In genomic region chr9:95229230-95229933, GRCh38 we compare ENCODE assay signal across 21 cellular contexts.
"Had no signal": no experiment of that assay in that cellular context is flagged by ENCODE, and none has a peak within 500 bp of the region (broad histone marks: within the 10 kb centered on the region; RNA-seq: fewer than 3 reads in every experiment).

No MANE protein-coding gene starts in this region.

- H3K4me3 Mint-ChIP-seq: activated B cell treated with CpG ODN at 0.5 μM for 24 hours; activated CD4-positive, alpha-beta memory T cell treated with anti-CD3 and anti-CD28 coated beads for 36 hours; activated T-helper 1 cell treated with anti-CD3 and anti-CD28 coated beads, Interleukin-12 subunit alpha, Interleukin-12 subunit beta, Interleukin-2, Interleukin-4 antibody, amounts not matched to agents 30 ng/mL and 10 ng/mL and 1 ng/mL, durations not matched to agents 14 hours and 24 hours and 36 hours; mesothelial cell of epicardium; neural crest cell had no signal

- H3K36me3 ChIP-seq: adrenal gland, right atrium auricular region, tibial artery, uterus had no signal

- DNase-seq: activated B cell treated with CpG ODN at 0.5 μM for 24 hours; activated CD4-positive, alpha-beta memory T cell treated with anti-CD3 and anti-CD28 coated beads for 36 hours; activated CD4-positive, alpha-beta T cell treated with anti-CD3 and anti-CD28 coated beads for 4 hours; activated gamma-delta T cell treated with Interleukin-2 at 50 U/mL for 16 hours; activated T-cell treated with anti-CD3 and anti-CD28 coated beads for 4 hours; adrenal gland; cerebellar nuclear complex; effector CD4-positive, alpha-beta T cell; left colon; stimulated activated naive CD8-positive, alpha-beta T cell treated with anti-CD3 and anti-CD28 coated beads, Interleukin-15, Interleukin-2, amounts not matched to agents 100 U/mL and 50 U/mL, for 24 hours; substantia nigra; tibial artery; uterus had no signal

- H3K27ac ChIP-seq: adrenal gland, gastroesophageal sphincter, right atrium auricular region, skin epidermis, tibial artery, uterus had no signal

- H3K27me3 Mint-ChIP-seq: activated B cell treated with CpG ODN at 0.5 μM for 24 hours; activated CD4-positive, alpha-beta memory T cell treated with anti-CD3 and anti-CD28 coated beads for 36 hours; progenitor cell of endocrine pancreas had no signal

- H3K27me3 ChIP-seq: adrenal gland, gastroesophageal sphincter, right atrium auricular region, tibial artery, uterus had no signal

- H3K4me1 ChIP-seq: adrenal gland, gastroesophageal sphincter, right atrium auricular region, tibial artery, uterus had no signal

- H3K9me3 ChIP-seq: gastroesophageal sphincter, right atrium auricular region, tibial artery, uterus had no signal

- H3K4me3 ChIP-seq: adrenal gland, gastroesophageal sphincter, right atrium auricular region, skin epidermis, tibial artery, uterus had no signal

- H3K4me1 Mint-ChIP-seq: activated B cell treated with CpG ODN at 0.5 μM for 24 hours, neural crest cell had no signal

- H3K27ac Mint-ChIP-seq: activated B cell treated with CpG ODN at 0.5 μM for 24 hours; activated CD4-positive, alpha-beta memory T cell treated with anti-CD3 and anti-CD28 coated beads for 36 hours; activated naive CD4-positive, alpha-beta T cell treated with anti-CD3 and anti-CD28 coated beads, Interleukin-2, amount 50 U/mL, for 72 hours; activated T-helper 1 cell treated with anti-CD3 and anti-CD28 coated beads, Interleukin-12 subunit alpha, Interleukin-12 subunit beta, Interleukin-2, Interleukin-4 antibody, amounts not matched to agents 30 ng/mL and 10 ng/mL and 1 ng/mL, durations not matched to agents 14 hours and 24 hours and 36 hours; mesothelial cell of epicardium; progenitor cell of endocrine pancreas had no signal
